9 cellular contexts compared by ENCODE assay signal in genomic region chr4:2785613-2786012, GRCh38. TPM values are rescaled to one million over a fixed set of nuclear protein-coding genes. Genes with fewer than 3 reads are reported as not detected.
DNase-seq lines count a peak whose midpoint lies in the region; ATAC-seq and TF ChIP-seq lines count a peak whose summit lies in the region.
"Had no signal": no experiment of that assay in that cellular context is flagged by ENCODE, and none has a peak within 500 bp of the region (broad histone marks: within the 10 kb centered on the region; RNA-seq: fewer than 3 reads in every experiment).

No MANE protein-coding gene starts in this region.

- H3K4me3 ChIP-seq in BLaER1 treated with 17β-estradiol and CSF1 and Interleukin-3, amounts not matched to agents 10 nM and 100 nM, result no peak overlapping the region
- no peak overlapping the region for H3K4me3 ChIP-seq in left ventricle myocardium inferior
- H3K4me3 ChIP-seq: cardiac muscle cell had no signal

- no peaks in the 10 kb centered on the region for H4K20me1 ChIP-seq in BLaER1 treated with 17β-estradiol and CSF1 and Interleukin-3, amounts not matched to agents 10 nM and 100 nM

- TF ChIP-seq POLR2A in GM19193 (IDR thresholded peaks at IDR 0.05; ENCODE audit: extremely low read depth, insufficient read depth, insufficient read length), result peak; percentile 35

- no peaks in the 10 kb centered on the region for H3K27me3 ChIP-seq in BLaER1 treated with 17β-estradiol and CSF1 and Interleukin-3, amounts not matched to agents 10 nM and 100 nM
- H3K27me3 ChIP-seq in left ventricle myocardium inferior (ENCODE audit: low read depth), result no peaks in the 10 kb centered on the region
- H3K27me3 ChIP-seq: cardiac muscle cell had no signal

- H3K9me3 ChIP-seq in BLaER1 treated with 17β-estradiol and CSF1 and Interleukin-3, amounts not matched to agents 10 nM and 100 nM (replicated peaks in 1 of 11), result peaks cover 16 to 43% (median 35%) of the 10 kb centered on the region in 11 experiments
- H3K9me3 ChIP-seq in left ventricle myocardium inferior (replicated peaks), result peaks cover 31% of the 10 kb centered on the region

- H3K4me1 ChIP-seq in BLaER1 treated with 17β-estradiol and CSF1 and Interleukin-3, amounts not matched to agents 10 nM and 100 nM, result peaks cover 51 to 60% (median 57%) of the 10 kb centered on the region in 10 experiments
- H3K4me1 ChIP-seq in left ventricle myocardium inferior, result peaks cover 37% of the 10 kb centered on the region

- intact Hi-C loops in left ventricle myocardium inferior (cut with micrococcal nuclease), result no loop called here

- peak overlapping the region in 10 of 11 experiments; percentile 80 to 91 (median 86); a peak in 13 of 22 replicates for H3K27ac ChIP-seq in BLaER1 treated with 17β-estradiol and CSF1 and Interleukin-3, amounts not matched to agents 10 nM and 100 nM
- H3K27ac ChIP-seq in left ventricle myocardium inferior (replicated peaks), result peak overlapping the region; percentile 87
- H3K27ac ChIP-seq: cardiac muscle cell had no signal

- DNase-seq in SKM-1 treated with dmso at 0.1 percent for 144 hours (lab: John Stamatoyannopoulos, UW; ENCODE audit: unreplicated experiment) (peak; percentile 91), left ventricle myocardium inferior (no peak)

- peak overlapping the region in 6 of 11 experiments; percentile 1 to 75 (median 64); a peak in 3 of 22 replicates for H3K9ac ChIP-seq in BLaER1 treated with 17β-estradiol and CSF1 and Interleukin-3, amounts not matched to agents 10 nM and 100 nM

- no peak for ATAC-seq in GM19397 (IDR thresholded peaks at IDR 0.05; ENCODE audit: unreplicated experiment)
- ATAC-seq in GM21447 (IDR thresholded peaks at IDR 0.05; ENCODE audit: unreplicated experiment), result no peak
- ATAC-seq in HG03342 (IDR thresholded peaks at IDR 0.05; ENCODE audit: unreplicated experiment), result no peak
- ATAC-seq in GM19463 (IDR thresholded peaks at IDR 0.05; ENCODE audit: unreplicated experiment), result no peak

- no peaks in the 10 kb centered on the region for H3K36me3 ChIP-seq in BLaER1 treated with 17β-estradiol and CSF1 and Interleukin-3, amounts not matched to agents 10 nM and 100 nM
- no peaks in the 10 kb centered on the region for H3K36me3 ChIP-seq in left ventricle myocardium inferior
- H3K36me3 ChIP-seq: cardiac muscle cell had no signal

- peak overlapping the region; percentile 85 to 98 (median 92) for H3K4me2 ChIP-seq in BLaER1 treated with 17β-estradiol and CSF1 and Interleukin-3, amounts not matched to agents 10 nM and 100 nM

- TF ChIP-seq CTCF in left ventricle myocardium inferior (IDR thresholded peaks at IDR 0.05; ENCODE audit: borderline replicate concordance), result no peak

RNA-seq across cellular contexts. Expression of gene SH3BP2, which starts 7.3 kb away (rescaled TPM):
- 24.7 TPM for total RNA-seq in left ventricle myocardium inferior

RNA-seq across cellular contexts. Expression of gene TNIP2, which starts 29.5 kb away (rescaled TPM):
- 19.4 TPM for total RNA-seq in left ventricle myocardium inferior

RNA-seq across cellular contexts. Expression of gene ADD1, which starts 58.0 kb away (rescaled TPM):
- 212 TPM for total RNA-seq in left ventricle myocardium inferior
